Comparison of ENCODE assay signal across 12 cellular contexts in the genomic region with DNA sequence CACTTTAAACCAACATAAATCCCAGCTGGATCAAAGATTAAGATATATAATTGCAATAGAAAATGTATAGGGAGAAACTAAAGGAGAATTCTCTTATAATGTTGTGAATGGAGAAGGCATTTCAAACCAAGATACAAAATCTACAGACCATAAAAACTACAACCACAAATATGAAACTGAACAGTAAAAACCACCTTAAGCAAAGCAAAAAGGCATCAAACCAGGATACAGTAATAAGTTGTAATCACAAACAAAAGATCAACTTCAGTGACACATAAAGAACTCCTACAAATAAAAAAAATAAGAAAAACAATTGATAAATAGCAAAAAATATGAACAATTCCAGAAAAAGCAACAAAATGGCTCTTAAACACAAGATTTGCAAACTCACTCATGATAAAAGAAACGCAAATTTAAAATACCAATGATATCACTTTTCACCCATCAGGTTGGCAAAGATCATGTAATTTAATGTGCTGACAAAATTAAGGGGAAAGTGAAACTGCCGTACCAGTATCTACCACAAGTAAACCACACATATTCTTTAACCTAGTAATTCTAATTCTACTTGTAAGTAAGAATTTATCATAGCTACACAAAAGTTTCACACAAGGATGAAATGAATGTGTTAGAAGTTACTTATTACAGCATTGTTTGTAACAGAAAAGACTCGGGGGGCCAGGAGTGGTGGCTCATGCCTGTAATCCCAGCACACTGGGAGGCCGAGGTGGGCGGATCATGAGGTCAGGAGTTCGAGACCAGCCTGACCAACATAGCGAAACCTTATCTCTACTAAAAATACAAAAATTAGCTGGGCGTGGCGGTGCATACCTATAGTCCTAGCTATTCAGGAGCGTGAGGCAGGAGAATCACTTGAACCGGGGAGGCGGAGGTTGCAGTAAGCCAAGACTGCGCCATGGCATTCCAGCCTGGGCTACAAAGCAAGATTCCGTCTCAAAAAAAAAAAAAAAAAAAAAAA.
A peak's percentile ranks its signal among the peaks of the same experiment; 100 is the strongest.
DNase-seq lines count a peak whose midpoint lies in the region; ATAC-seq, FAIRE-seq and TF ChIP-seq lines count a peak whose summit lies in the region.
"Had no signal": no experiment of that assay in that cellular context is flagged by ENCODE, and none has a peak within 500 bp of the region (broad histone marks: within the 10 kb centered on the region; RNA-seq: fewer than 3 reads in every experiment).

No MANE protein-coding gene starts in this region.

- H3K4me3 Mint-ChIP-seq in stimulated activated effector memory CD8-positive, alpha-beta T cell treated with anti-CD3 and anti-CD28 coated beads, Interleukin-12 subunit alpha, Interleukin-12 subunit beta, amount 100 ng/mL, for 72 hours: peak overlapping the region; percentile 37
- H3K4me3 Mint-ChIP-seq: endodermal cell had no signal

- no peak for TF ChIP-seq CTCF in GM12878 (IDR thresholded peaks at IDR 0.05 in 2 of 3, conservative IDR thresholded peaks at IDR 0.05 in 1 of 3; ENCODE audit: control insufficient read depth in 2 of 3, extremely low read depth in 1 of 3, insufficient read depth in 1 of 3, low read depth in 3 of 3, low read length in 3 of 3)

- H4K20me1 ChIP-seq in GM12878 (ENCODE audit: control insufficient read depth, insufficient read depth): no peaks in the 10 kb centered on the region

- H3K9ac ChIP-seq in GM12878 (ENCODE audit: control insufficient read depth, insufficient read depth, low read length): no peak overlapping the region

- in situ Hi-C loops in GM12878 (cut with MboI): no loop called here

- no peak for FAIRE-seq in GM12878 (lab: Jason Lieb, UNC)

- 77% methylated on average over 13 of the region's 14 CpGs for WGBS in GM12878 (ENCODE audit: insufficient coverage, insufficient replicate concordance, low lambda C conversion rate, missing lambda C conversion rate)

- no peaks in the 10 kb centered on the region; the same call in 1 of the 2 replicates for H3K79me2 ChIP-seq in GM12878 (ENCODE audit: control insufficient read depth, insufficient read depth, low read length)

- peak; percentile 64 for DNase-seq in activated effector memory CD4-positive, alpha-beta T cell treated with anti-CD3 and anti-CD28 coated beads, Interleukin-2, amount 50 U/mL, for 16 hours
- no peak for DNase-seq in activated effector memory CD4-positive, alpha-beta T cell treated with Interleukin-2 at 50 U/mL for 16 hours
- DNase-seq in OCI-M1 (lab: John Stamatoyannopoulos, UW) (peak; percentile 83), GM12878 (ENCODE audit: low read depth, low spot score) (no peak), amygdala (lab: John Stamatoyannopoulos, UW) (no peak)
- peak in 1 of 2 donors; percentile 61 for DNase-seq in stimulated activated effector memory CD8-positive, alpha-beta T cell treated with anti-CD3 and anti-CD28 coated beads, Interleukin-12 subunit alpha, Interleukin-12 subunit beta, amount 100 ng/mL, for 72 hours (ENCODE audit: low spot score in 2 of 2)
- DNase-seq: body of pancreas, endodermal cell, left lung, NCI-H187 had no signal

- POLR2A ChIA-PET in GM12878 (lab: Charles Lee): no interaction called here

- H3K4me2 ChIP-seq in GM12878 (ENCODE audit: control insufficient read depth, insufficient read depth): peak overlapping the region; percentile 32; the same call in 1 of the 2 replicates

- peaks cover 47% of the 10 kb centered on the region for H3K4me1 Mint-ChIP-seq in stimulated activated effector memory CD8-positive, alpha-beta T cell treated with anti-CD3 and anti-CD28 coated beads, Interleukin-12 subunit alpha, Interleukin-12 subunit beta, amount 100 ng/mL, for 72 hours
- H3K4me1 Mint-ChIP-seq: endodermal cell had no signal

- peaks cover 15% of the 10 kb centered on the region for H3K4me1 ChIP-seq in GM12878 (ENCODE audit: control insufficient read depth, insufficient read depth, low read length)
- H3K4me1 ChIP-seq: body of pancreas, left lung had no signal

- H3K4me3 ChIP-seq in GM12878: peak overlapping the region; percentile 34; the same call in 1 of the 2 replicates
- H3K4me3 ChIP-seq: body of pancreas, left lung had no signal

- intact Hi-C loops in GM12878 (cut with micrococcal nuclease; ENCODE audit: unreplicated experiment): no loop called here

- TF ChIP-seq RAD21 in GM12878 (IDR thresholded peaks at IDR 0.05; ENCODE audit: insufficient read depth, low read depth, low read length): no peak

- no peak for TF ChIP-seq EP300 in GM12878 (IDR thresholded peaks at IDR 0.05; ENCODE audit: borderline replicate concordance in 1 of 2, control insufficient read depth in 1 of 2, low read depth in 2 of 2, low read length in 2 of 2)

- no peaks in the 10 kb centered on the region for H3K9me3 ChIP-seq in GM12878 (replicated peaks; ENCODE audit: control insufficient read depth, insufficient read depth, low read length)
- H3K9me3 ChIP-seq: body of pancreas, left lung had no signal

- peak overlapping the region; percentile 37 for H3K27ac Mint-ChIP-seq in stimulated activated effector memory CD8-positive, alpha-beta T cell treated with anti-CD3 and anti-CD28 coated beads, Interleukin-12 subunit alpha, Interleukin-12 subunit beta, amount 100 ng/mL, for 72 hours
- H3K27ac Mint-ChIP-seq: endodermal cell had no signal

- H3K27me3 ChIP-seq in GM12878 (replicated peaks in 1 of 2; ENCODE audit: control insufficient read depth in 2 of 2, insufficient read depth in 2 of 2, low read length in 1 of 2): no peaks in the 10 kb centered on the region
- H3K27me3 ChIP-seq: body of pancreas, left lung had no signal

- ATAC-seq in GM12878 (peak; percentile 81), GM21717 (IDR thresholded peaks at IDR 0.05; ENCODE audit: unreplicated experiment) (no peak), GM18861 (IDR thresholded peaks at IDR 0.05; ENCODE audit: unreplicated experiment) (no peak)
- peak; percentile 84 for ATAC-seq in stimulated activated effector memory CD8-positive, alpha-beta T cell treated with anti-CD3 and anti-CD28 coated beads, Interleukin-12 subunit alpha, Interleukin-12 subunit beta, amount 100 ng/mL, for 72 hours
- ATAC-seq: body of pancreas, left lung had no signal

- CTCF ChIA-PET in GM12878 (lab: Yijun Ruan, JAX): interaction anchor here (0.6 to 0.7 kb wide), 2 partner anchors 9 to 94 kb away, joined by 3 read pairs; no protein-coding TSS in a partner anchor

- TF ChIP-seq POLR2A in GM12878 (IDR thresholded peaks at IDR 0.05; ENCODE audit: low read depth, low read length): no peak

- peaks cover 2 to 21% of the 10 kb centered on the region in 2 experiments for H3K36me3 ChIP-seq in GM12878 (ENCODE audit: control insufficient read depth in 2 of 2, insufficient read depth in 2 of 2, low read length in 1 of 2)

- H2AFZ ChIP-seq in GM12878 (ENCODE audit: control insufficient read depth, low read depth, low read length): no peak overlapping the region

- SMC1A ChIA-PET in GM12878 (lab: Charles Lee; ENCODE audit: uncharacterized antibody, unreplicated experiment): interaction anchor here (0.8 to 1.4 kb wide), 3 partner anchors 7 to 21 kb away, joined by 3 to 4 read pairs (median 3); no protein-coding TSS in a partner anchor

- RAD21 ChIA-PET in GM12878 (lab: Charles Lee; ENCODE audit: unreplicated experiment): no interaction called here

- no TSS peak for BruUV-seq in GM12878 (replicated peaks; lab: Mats Ljungman, UMichigan)

- H3K27ac ChIP-seq in GM12878 (ENCODE audit: control insufficient read depth, insufficient read depth): peak overlapping the region; percentile 33; the same call in 1 of the 2 replicates
- H3K27ac ChIP-seq: body of pancreas, left lung had no signal

- H3K9me3 Mint-ChIP-seq in stimulated activated effector memory CD8-positive, alpha-beta T cell treated with anti-CD3 and anti-CD28 coated beads, Interleukin-12 subunit alpha, Interleukin-12 subunit beta, amount 100 ng/mL, for 72 hours: no peaks in the 10 kb centered on the region
- H3K9me3 Mint-ChIP-seq: endodermal cell had no signal

- peaks cover 95% of the 10 kb centered on the region for H3K36me3 Mint-ChIP-seq in stimulated activated effector memory CD8-positive, alpha-beta T cell treated with anti-CD3 and anti-CD28 coated beads, Interleukin-12 subunit alpha, Interleukin-12 subunit beta, amount 100 ng/mL, for 72 hours

TF ChIP-seq in GM12878, 131 proteins besides CTCF, POLR2A, EP300 and RAD21 (continues in another document):
- no peak for TF ChIP-seq IRF4 (IDR thresholded peaks at IDR 0.05; ENCODE audit: low read depth, low read length)
- TF ChIP-seq, protein P1, sequence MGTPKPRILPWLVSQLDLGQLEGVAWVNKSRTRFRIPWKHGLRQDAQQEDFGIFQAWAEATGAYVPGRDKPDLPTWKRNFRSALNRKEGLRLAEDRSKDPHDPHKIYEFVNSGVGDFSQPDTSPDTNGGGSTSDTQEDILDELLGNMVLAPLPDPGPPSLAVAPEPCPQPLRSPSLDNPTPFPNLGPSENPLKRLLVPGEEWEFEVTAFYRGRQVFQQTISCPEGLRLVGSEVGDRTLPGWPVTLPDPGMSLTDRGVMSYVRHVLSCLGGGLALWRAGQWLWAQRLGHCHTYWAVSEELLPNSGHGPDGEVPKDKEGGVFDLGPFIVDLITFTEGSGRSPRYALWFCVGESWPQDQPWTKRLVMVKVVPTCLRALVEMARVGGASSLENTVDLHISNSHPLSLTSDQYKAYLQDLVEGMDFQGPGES (IDR thresholded peaks at IDR 0.05): no peak
- TF ChIP-seq POLR2AphosphoS5 (IDR thresholded peaks at IDR 0.05; ENCODE audit: low read length): no peak
- TF ChIP-seq ZBTB33 (IDR thresholded peaks at IDR 0.05): peak; percentile 35; the same call in 1 of the 2 replicates
- TF ChIP-seq USF2 (IDR thresholded peaks at IDR 0.05; ENCODE audit: borderline replicate concordance, low read depth, low read length): no peak
- no peak for TF ChIP-seq CHD1 (IDR thresholded peaks at IDR 0.05; ENCODE audit: low read depth, low read length)

Comparison
In these comparisons a context has a peak if more than half of its experiments do, and no peak if none do; other contexts are left out.
1. DNase-seq: peak in activated effector memory CD4-positive, alpha-beta T cell treated with anti-CD3 and anti-CD28 coated beads, Interleukin-2, amount 50 U/mL, for 16 hours (single experiment) and OCI-M1 (single experiment); none in activated effector memory CD4-positive, alpha-beta T cell treated with Interleukin-2 at 50 U/mL for 16 hours (single experiment), GM12878 (single experiment) and amygdala (0 of 56).
2. ATAC-seq: peak in GM12878 (single experiment) and stimulated activated effector memory CD8-positive, alpha-beta T cell treated with anti-CD3 and anti-CD28 coated beads, Interleukin-12 subunit alpha, Interleukin-12 subunit beta, amount 100 ng/mL, for 72 hours (single experiment); none in GM21717 (single experiment) and GM18861 (single experiment).